Comparison of ENCODE assay signal across 32 cellular contexts in genomic region chr15:36931434-36931833, GRCh38.
"Had no signal": no experiment of that assay in that cellular context is flagged by ENCODE, and none has a peak within 500 bp of the region (broad histone marks: within the 10 kb centered on the region; RNA-seq: fewer than 3 reads in every experiment).

No MANE protein-coding gene starts in this region.

- H3K36me3 Mint-ChIP-seq: activated CD4-positive, alpha-beta memory T cell treated with anti-CD3 and anti-CD28 coated beads for 36 hours; activated CD8-positive, alpha-beta memory T cell treated with anti-CD3 and anti-CD28 coated beads, Interleukin-2, amount 10 ng/mL, durations not matched to agents 7 days and 5 days; activated naive CD4-positive, alpha-beta T cell treated with anti-CD3 and anti-CD28 coated beads, Interleukin-2, amount 50 U/mL, for 24 hours; activated naive CD8-positive, alpha-beta T cell treated with anti-CD3 and anti-CD28 coated beads for 36 hours had no signal

- H3K27ac Mint-ChIP-seq: activated CD4-positive, alpha-beta memory T cell treated with anti-CD3 and anti-CD28 coated beads for 36 hours; activated CD4-positive, alpha-beta T cell treated with anti-CD3 and anti-CD28 coated beads for 36 hours; activated CD4-positive, alpha-beta T cell treated with anti-CD3 and anti-CD28 coated beads, Interleukin-2, amount 10 ng/mL, durations not matched to agents 24 days and 14 days; activated CD8-positive, alpha-beta memory T cell treated with anti-CD3 and anti-CD28 coated beads, Interleukin-2, amount 10 ng/mL, durations not matched to agents 7 days and 5 days; activated CD8-positive, alpha-beta T cell treated with anti-CD3 and anti-CD28 coated beads, Interleukin-2, amount 10 ng/mL, durations not matched to agents 7 days and 5 days; activated naive CD4-positive, alpha-beta T cell treated with anti-CD3 and anti-CD28 coated beads for 36 hours; activated naive CD4-positive, alpha-beta T cell treated with anti-CD3 and anti-CD28 coated beads, Interleukin-2, amount 50 U/mL, for 24 hours; activated naive CD8-positive, alpha-beta T cell treated with anti-CD3 and anti-CD28 coated beads for 36 hours; activated T-helper 1 cell treated with anti-CD3 and anti-CD28 coated beads, Interleukin-12 subunit alpha, Interleukin-12 subunit beta, Interleukin-2, Interleukin-4 antibody, amounts not matched to agents 30 ng/mL and 10 ng/mL and 1 ng/mL, durations not matched to agents 14 hours and 24 hours and 36 hours; activated T-helper 2 cell treated with anti-CD3 and anti-CD28 coated beads, Interferon-gamma antibody, Interleukin-2, Interleukin-4, amounts not matched to agents 10 μg/mL and 5 μg/mL and 100 μg/mL, durations not matched to agents 14 hours and 24 hours and 36 hours; effector memory CD8-positive, alpha-beta T cell; T-helper 17 cell; T-helper 2 cell treated with Interferon-gamma antibody and Interleukin-4, amounts not matched to agents 5 μg/mL and 100 μg/mL, for 36 hours had no signal

- H3K4me1 Mint-ChIP-seq: activated CD4-positive, alpha-beta T cell treated with anti-CD3 and anti-CD28 coated beads for 36 hours; activated CD4-positive, alpha-beta T cell treated with anti-CD3 and anti-CD28 coated beads, Interleukin-2, amount 10 ng/mL, durations not matched to agents 24 days and 14 days; activated CD8-positive, alpha-beta memory T cell treated with anti-CD3 and anti-CD28 coated beads, Interleukin-2, amount 10 ng/mL, durations not matched to agents 7 days and 5 days; activated naive CD4-positive, alpha-beta T cell treated with anti-CD3 and anti-CD28 coated beads, Interleukin-2, amount 50 U/mL, for 24 hours; activated naive CD8-positive, alpha-beta T cell treated with anti-CD3 and anti-CD28 coated beads for 36 hours; T-helper 17 cell had no signal

- H3K4me3 Mint-ChIP-seq: activated CD4-positive, alpha-beta memory T cell treated with anti-CD3 and anti-CD28 coated beads for 36 hours; activated CD4-positive, alpha-beta T cell treated with anti-CD3 and anti-CD28 coated beads for 36 hours; activated CD4-positive, alpha-beta T cell treated with anti-CD3 and anti-CD28 coated beads, Interleukin-2, amount 10 ng/mL, durations not matched to agents 24 days and 14 days; activated CD8-positive, alpha-beta memory T cell treated with anti-CD3 and anti-CD28 coated beads, Interleukin-2, amount 10 ng/mL, durations not matched to agents 7 days and 5 days; activated CD8-positive, alpha-beta T cell treated with anti-CD3 and anti-CD28 coated beads, Interleukin-2, amount 10 ng/mL, durations not matched to agents 7 days and 5 days; activated naive CD4-positive, alpha-beta T cell treated with anti-CD3 and anti-CD28 coated beads for 36 hours; activated naive CD4-positive, alpha-beta T cell treated with anti-CD3 and anti-CD28 coated beads, Interleukin-2, amount 50 U/mL, for 24 hours; activated naive CD8-positive, alpha-beta T cell treated with anti-CD3 and anti-CD28 coated beads for 36 hours; activated T-helper 1 cell treated with anti-CD3 and anti-CD28 coated beads, Interleukin-12 subunit alpha, Interleukin-12 subunit beta, Interleukin-2, Interleukin-4 antibody, amounts not matched to agents 30 ng/mL and 10 ng/mL and 1 ng/mL, durations not matched to agents 14 hours and 24 hours and 36 hours; effector memory CD8-positive, alpha-beta T cell; T-helper 17 cell; T-helper 2 cell treated with Interferon-gamma antibody and Interleukin-4, amounts not matched to agents 5 μg/mL and 100 μg/mL, for 36 hours had no signal

- H3K27me3 Mint-ChIP-seq: activated CD4-positive, alpha-beta memory T cell treated with anti-CD3 and anti-CD28 coated beads for 36 hours; activated CD4-positive, alpha-beta T cell treated with anti-CD3 and anti-CD28 coated beads for 36 hours; activated CD4-positive, alpha-beta T cell treated with anti-CD3 and anti-CD28 coated beads, Interleukin-2, amount 10 ng/mL, durations not matched to agents 24 days and 14 days; activated CD8-positive, alpha-beta memory T cell treated with anti-CD3 and anti-CD28 coated beads, Interleukin-2, amount 10 ng/mL, durations not matched to agents 7 days and 5 days; effector memory CD8-positive, alpha-beta T cell had no signal

- H3K9me3 Mint-ChIP-seq: activated CD4-positive, alpha-beta memory T cell treated with anti-CD3 and anti-CD28 coated beads for 36 hours; activated naive CD4-positive, alpha-beta T cell treated with anti-CD3 and anti-CD28 coated beads for 36 hours; activated naive CD8-positive, alpha-beta T cell treated with anti-CD3 and anti-CD28 coated beads for 36 hours; activated T-helper 1 cell treated with anti-CD3 and anti-CD28 coated beads, Interleukin-12 subunit alpha, Interleukin-12 subunit beta, Interleukin-2, Interleukin-4 antibody, amounts not matched to agents 30 ng/mL and 10 ng/mL and 1 ng/mL, durations not matched to agents 14 hours and 24 hours and 36 hours; activated T-helper 2 cell treated with anti-CD3 and anti-CD28 coated beads, Interferon-gamma antibody, Interleukin-2, Interleukin-4, amounts not matched to agents 10 μg/mL and 5 μg/mL and 100 μg/mL, durations not matched to agents 14 hours and 24 hours and 36 hours; effector memory CD8-positive, alpha-beta T cell had no signal

- FAIRE-seq: bronchial epithelial cell, colon had no signal

- DNase-seq: activated CD4-positive, alpha-beta memory T cell treated with anti-CD3 and anti-CD28 coated beads for 36 hours; activated CD4-positive, alpha-beta T cell treated with anti-CD3 and anti-CD28 coated beads for 36 hours; activated CD4-positive, alpha-beta T cell treated with anti-CD3 and anti-CD28 coated beads, Interleukin-2, amount 10 ng/mL, durations not matched to agents 24 days and 14 days; activated CD4-positive, CD25-positive, alpha-beta regulatory T cell; activated CD4-positive, CD25-positive, alpha-beta regulatory T cell treated with anti-CD3 and anti-CD28 coated beads, Interleukin-2, amount 50 U/mL, for 72 hours; activated CD8-positive, alpha-beta memory T cell treated with anti-CD3 and anti-CD28 coated beads, Interleukin-2, amount 10 ng/mL, durations not matched to agents 7 days and 5 days; activated CD8-positive, alpha-beta memory T cell treated with anti-CD3 and anti-CD28 coated beads, Interleukin-2, amount 50 U/mL, for 4 hours; activated CD8-positive, alpha-beta T cell treated with anti-CD3 and anti-CD28 coated beads, Interleukin-2, amount 10 ng/mL, durations not matched to agents 7 days and 5 days; activated effector memory CD4-positive, alpha-beta T cell treated with anti-CD3 and anti-CD28 coated beads, Interleukin-2, amount 50 U/mL, for 16 hours; activated naive CD4-positive, alpha-beta T cell treated with anti-CD3 and anti-CD28 coated beads for 36 hours; activated naive CD8-positive, alpha-beta T cell treated with anti-CD3 and anti-CD28 coated beads for 36 hours; activated T-cell treated with anti-CD3 and anti-CD28 coated beads, Interleukin-2, amount 50 U/mL, for 1 hour; activated T-cell treated with anti-CD3 and anti-CD28 coated beads, Interleukin-2, amount 50 U/mL, for 48 hours; brain microvascular endothelial cell; caudate nucleus; cortex of kidney; dermis blood vessel endothelial cell; effector CD4-positive, alpha-beta T cell; effector memory CD8-positive, alpha-beta T cell; foreskin keratinocyte; gastrocnemius medialis; glutamatergic neuron; heart left ventricle; T-helper 1 cell; T-helper 17 cell; T1000 had no signal

- ATAC-seq: activated CD4-positive, alpha-beta T cell treated with anti-CD3 and anti-CD28 coated beads for 36 hours; activated CD8-positive, alpha-beta memory T cell treated with anti-CD3 and anti-CD28 coated beads, Interleukin-2, amount 10 ng/mL, durations not matched to agents 7 days and 5 days; activated CD8-positive, alpha-beta T cell treated with anti-CD3 and anti-CD28 coated beads, Interleukin-2, amount 10 ng/mL, durations not matched to agents 7 days and 5 days; effector memory CD8-positive, alpha-beta T cell; foreskin keratinocyte; gastrocnemius medialis; heart left ventricle; T-helper 17 cell had no signal
